Comparison of ENCODE assay signal across 13 cellular contexts in genomic region chr9:113720495-113720894, GRCh38.
"Had no signal": no experiment of that assay in that cellular context is flagged by ENCODE, and none has a peak within 500 bp of the region (broad histone marks: within the 10 kb centered on the region; RNA-seq: fewer than 3 reads in every experiment).

No MANE protein-coding gene starts in this region.

- ATAC-seq: heart right ventricle, lower lobe of right lung had no signal

- H3K4me1 ChIP-seq: breast epithelium, heart right ventricle, lower lobe of right lung, stomach, uterus had no signal

- DNase-seq: activated CD4-positive, alpha-beta T cell treated with anti-CD3 and anti-CD28 coated beads for 4 hours; activated CD8-positive, alpha-beta memory T cell treated with anti-CD3 and anti-CD28 coated beads for 24 hours; heart right ventricle; lower lobe of right lung; midbrain; posterior cingulate gyrus; stomach; SW 1271; uterus; WERI-Rb-1 had no signal

- H3K27ac Mint-ChIP-seq: activated naive CD8-positive, alpha-beta T cell had no signal

- H3K4me3 Mint-ChIP-seq: activated naive CD8-positive, alpha-beta T cell had no signal

- H3K27me3 ChIP-seq: breast epithelium, stomach, uterus had no signal

- H3K9me3 ChIP-seq: uterus had no signal

- H3K4me3 ChIP-seq: breast epithelium, heart right ventricle, lower lobe of right lung, skin epidermis, stomach, uterus had no signal

- H3K36me3 ChIP-seq: breast epithelium, heart right ventricle, lower lobe of right lung, stomach, uterus, WERI-Rb-1 had no signal

- H3K27ac ChIP-seq: breast epithelium, heart right ventricle, lower lobe of right lung, skin epidermis, stomach, uterus, WERI-Rb-1 had no signal
